ENCODE assay signal across 9 cellular contexts in genomic region chr20:2756056-2756611, GRCh38. TPM values are rescaled to one million over a fixed set of nuclear protein-coding genes. Genes with fewer than 3 reads are reported as not detected.
DNase-seq lines count a peak whose midpoint lies in the region; ATAC-seq and TF ChIP-seq lines count a peak whose summit lies in the region.
"Had no signal": no experiment of that assay in that cellular context is flagged by ENCODE, and none has a peak within 500 bp of the region (broad histone marks: within the 10 kb centered on the region; RNA-seq: fewer than 3 reads in every experiment).

No MANE protein-coding gene starts in this region.

- H3K4me3 ChIP-seq in dorsolateral prefrontal cortex (no peak overlapping the region), osteoblast (ENCODE audit: insufficient read depth, low read length) (no peak overlapping the region)

- H3K4me2 ChIP-seq in osteoblast (ENCODE audit: insufficient read depth, low read length), result no peak overlapping the region

- no peak overlapping the region for H3K27ac Mint-ChIP-seq in activated T-cell treated with anti-CD3 and anti-CD28 coated beads, Interleukin-2, amount 50 U/mL, for 72 hours

- no peaks in the 10 kb centered on the region for H3K79me2 ChIP-seq in osteoblast (ENCODE audit: insufficient read depth, low read length)

- no peak for ATAC-seq in GM19397 (IDR thresholded peaks at IDR 0.05; ENCODE audit: unreplicated experiment)
- no peak for ATAC-seq in activated T-cell treated with anti-CD3 and anti-CD28 coated beads, Interleukin-2, amount 50 U/mL, for 72 hours (replicated peaks in 1 of 2)

- intact Hi-C loops in dorsolateral prefrontal cortex (cut with DNase I), result no loop called here

- H3K4me1 ChIP-seq in osteoblast (ENCODE audit: insufficient read depth, low read length), result peaks cover 7% of the 10 kb centered on the region

- H3K9me3 Mint-ChIP-seq in activated T-cell treated with anti-CD3 and anti-CD28 coated beads, Interleukin-2, amount 50 U/mL, for 72 hours, result no peaks in the 10 kb centered on the region
- H3K9me3 Mint-ChIP-seq: central memory CD8-positive, alpha-beta T cell had no signal

- peaks cover 27% of the 10 kb centered on the region for H3K4me1 Mint-ChIP-seq in activated T-cell treated with anti-CD3 and anti-CD28 coated beads, Interleukin-2, amount 50 U/mL, for 72 hours (ENCODE audit: low read depth)

- H3K27me3 ChIP-seq in dorsolateral prefrontal cortex, result peaks cover 0 to 62% (median 26%) of the 10 kb centered on the region in 45 donors
- peaks cover 55% of the 10 kb centered on the region for H3K27me3 ChIP-seq in osteoblast (ENCODE audit: insufficient read depth, low read length)

- no peak overlapping the region for H3K4me3 Mint-ChIP-seq in activated T-cell treated with anti-CD3 and anti-CD28 coated beads, Interleukin-2, amount 50 U/mL, for 72 hours
- H3K4me3 Mint-ChIP-seq: central memory CD8-positive, alpha-beta T cell had no signal

- peak; percentile 62 for DNase-seq in EH (ENCODE audit: low read depth)
- no peak for DNase-seq in dorsolateral prefrontal cortex
- peak; percentile 94 for DNase-seq in osteoblast (ENCODE audit: insufficient read length, low spot score, missing footprints)
- no peak for DNase-seq in activated T-cell treated with anti-CD3 and anti-CD28 coated beads, Interleukin-2, amount 50 U/mL, for 72 hours
- no peak for DNase-seq in AML-193 (lab: John Stamatoyannopoulos, UW)
- no peak for DNase-seq in T-helper 2 cell

- no peaks in the 10 kb centered on the region for H4K20me1 ChIP-seq in osteoblast (ENCODE audit: insufficient read depth, low read length)

- TF ChIP-seq CTCF in LNCAP (IDR thresholded peaks at IDR 0.05) (peak; percentile 75), dorsolateral prefrontal cortex (IDR thresholded peaks at IDR 0.05 in 54 of 56, conservative IDR thresholded peaks at IDR 0.05 in 2 of 56; ENCODE audit: low read depth in 1 of 56, partially characterized antibody in 56 of 56) (peak in 36 of 56 donors; percentile 10 to 49 (median 29)), osteoblast (IDR thresholded peaks at IDR 0.05; ENCODE audit: extremely low read depth, low read depth, low read length) (peak; percentile 79)

- no peaks in the 10 kb centered on the region for H3K9me3 ChIP-seq in osteoblast (ENCODE audit: low read depth, low read length)

- H3K36me3 ChIP-seq in osteoblast (ENCODE audit: insufficient read depth, low read length), result no peaks in the 10 kb centered on the region

- peaks cover 0 to 2% of the 10 kb centered on the region in 2 donors for H3K36me3 Mint-ChIP-seq in activated T-cell treated with anti-CD3 and anti-CD28 coated beads, Interleukin-2, amount 50 U/mL, for 72 hours (ENCODE audit: insufficient read depth in 2 of 2)

- H3K27ac ChIP-seq in dorsolateral prefrontal cortex (no peak overlapping the region), osteoblast (ENCODE audit: low read depth, low read length) (no peak overlapping the region)

- H2AFZ ChIP-seq in osteoblast (ENCODE audit: low read length), result no peak overlapping the region

- H3K27me3 Mint-ChIP-seq in activated T-cell treated with anti-CD3 and anti-CD28 coated beads, Interleukin-2, amount 50 U/mL, for 72 hours (ENCODE audit: low read depth), result peaks cover 38% of the 10 kb centered on the region

RNA-seq across cellular contexts. Expression of gene CPXM1, which starts 44.3 kb away (rescaled TPM):
- 1 to 10 TPM in 20 of 120 experiments, under 1 TPM in 68, not detected in 32; 0.19 to 3.1 (median 0.45) TPM for total RNA-seq in dorsolateral prefrontal cortex
- under 0.01 and 0.88 TPM in 2 replicates for total RNA-seq in osteoblast
- total RNA-seq in activated T-cell treated with anti-CD3 and anti-CD28 coated beads, Interleukin-2, amount 50 U/mL, for 72 hours, result 1 to 10 TPM; 4.0 to 4.4 TPM

RNA-seq across cellular contexts. Expression of gene C20orf141, which starts 58.7 kb away (rescaled TPM):
- not detected for total RNA-seq in dorsolateral prefrontal cortex
- total RNA-seq in osteoblast, result 0.29 and 0.36 TPM in 2 replicates
- not detected for total RNA-seq in activated T-cell treated with anti-CD3 and anti-CD28 coated beads, Interleukin-2, amount 50 U/mL, for 72 hours

Comparison
In these comparisons a context has a peak if more than half of its experiments do, and no peak if none do; other contexts are left out.
1. DNase-seq: peak in EH (single experiment) and osteoblast (single experiment); none in dorsolateral prefrontal cortex (0 of 10), activated T-cell treated with anti-CD3 and anti-CD28 coated beads, Interleukin-2, amount 50 U/mL, for 72 hours (0 of 2), AML-193 (0 of 2) and T-helper 2 cell (0 of 5).
2. CTCF ChIP-seq: peak in every context shown above with its lines; median percentile 79 in osteoblast; 75 in LNCAP; 29 in dorsolateral prefrontal cortex.